1 cellular context compared by ENCODE assay signal in the genomic region with DNA sequence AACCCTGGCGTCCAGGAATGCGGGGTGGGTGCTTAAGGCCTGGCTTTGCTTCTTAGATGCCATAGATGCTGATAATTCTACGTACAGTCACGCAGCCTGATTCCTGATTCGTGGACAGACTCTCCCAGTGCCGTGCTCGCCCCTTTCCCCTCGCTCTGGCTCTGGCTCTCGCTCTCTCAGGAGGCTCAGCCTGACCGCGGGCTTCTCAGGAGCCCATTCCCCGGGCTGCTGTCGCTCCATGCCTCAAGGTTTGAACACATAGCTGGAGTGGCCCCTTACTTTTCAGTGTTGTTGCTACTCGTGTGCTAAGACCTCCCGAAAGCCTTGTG.
TF ChIP-seq lines count a peak whose summit lies in the region.

No MANE protein-coding gene starts in this region.

TF ChIP-seq in IMR-90, 13 proteins besides CTCF, POLR2A, EP300 and RAD21:
- TF ChIP-seq RCOR1 (IDR thresholded peaks at IDR 0.05; ENCODE audit: insufficient replicate concordance, low read length) (no peak), MAZ (IDR thresholded peaks at IDR 0.05; ENCODE audit: borderline replicate concordance, low read depth, low read length) (no peak), NFE2L2 (IDR thresholded peaks at IDR 0.05; ENCODE audit: low read depth, low read length) (no peak), FOS (IDR thresholded peaks at IDR 0.05; ENCODE audit: low read depth, low read length) (no peak), ELK1 (IDR thresholded peaks at IDR 0.05; ENCODE audit: borderline replicate concordance, low read depth, low read length) (no peak), RFX5 (IDR thresholded peaks at IDR 0.05; ENCODE audit: low read depth, low read length) (no peak), MXI1 (IDR thresholded peaks at IDR 0.05; ENCODE audit: borderline replicate concordance, low read depth, low read length) (no peak), MAFK (IDR thresholded peaks at IDR 0.05; ENCODE audit: low read depth, low read length) (no peak)
